Comparison of ENCODE assay signal across 1 cellular context in the genomic region with DNA sequence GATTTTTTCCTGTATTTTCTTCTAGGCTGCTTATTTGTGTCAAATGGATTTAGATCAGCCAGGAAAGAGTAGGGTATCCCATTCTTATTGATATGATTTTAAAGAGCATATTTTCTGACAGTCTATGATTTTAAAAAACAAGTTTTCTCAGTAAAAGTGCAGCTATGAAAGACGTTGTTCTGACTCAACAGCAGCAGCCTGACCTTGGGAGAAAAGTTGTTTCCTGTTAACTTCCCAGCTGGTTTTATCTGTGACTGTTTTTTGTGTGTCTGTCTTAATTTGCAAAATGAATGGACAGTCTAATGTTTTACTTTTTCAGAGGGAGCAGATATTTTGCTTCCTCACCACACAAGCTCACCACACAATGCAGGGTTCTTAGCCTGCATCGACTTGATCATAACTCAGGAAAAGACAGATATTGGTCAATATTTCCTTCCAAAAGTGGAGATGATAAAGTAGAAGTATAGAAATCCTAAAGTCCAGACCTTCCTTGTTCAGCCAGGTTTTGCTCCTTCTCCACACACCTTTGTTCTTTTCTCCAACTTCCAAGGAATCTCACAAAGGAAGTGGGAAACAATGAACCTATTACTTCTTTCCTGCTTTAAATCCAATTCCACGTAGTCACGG.
TF ChIP-seq lines count a peak whose summit lies in the region.

No MANE protein-coding gene starts in this region.

TF ChIP-seq in K562, 482 proteins besides CTCF, POLR2A, EP300 and RAD21 (continued from another document):
- TF ChIP-seq, protein P1, sequence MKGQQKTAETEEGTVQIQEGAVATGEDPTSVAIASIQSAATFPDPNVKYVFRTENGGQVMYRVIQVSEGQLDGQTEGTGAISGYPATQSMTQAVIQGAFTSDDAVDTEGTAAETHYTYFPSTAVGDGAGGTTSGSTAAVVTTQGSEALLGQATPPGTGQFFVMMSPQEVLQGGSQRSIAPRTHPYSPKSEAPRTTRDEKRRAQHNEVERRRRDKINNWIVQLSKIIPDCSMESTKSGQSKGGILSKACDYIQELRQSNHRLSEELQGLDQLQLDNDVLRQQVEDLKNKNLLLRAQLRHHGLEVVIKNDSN (CRISPR knock-in tag; IDR thresholded peaks at IDR 0.05), result no peak
- no peak for TF ChIP-seq ILF3 (IDR thresholded peaks at IDR 0.05; ENCODE audit: borderline replicate concordance)
- TF ChIP-seq CBFA2T3 (IDR thresholded peaks at IDR 0.05), result no peak
- no peak for TF ChIP-seq SMC3 (conservative IDR thresholded peaks at IDR 0.05; ENCODE audit: insufficient read depth, low read depth, low read length)
- TF ChIP-seq CBX5 (IDR thresholded peaks at IDR 0.05; ENCODE audit: borderline replicate concordance, low read depth), result no peak
- TF ChIP-seq ESRRA (IDR thresholded peaks at IDR 0.05; ENCODE audit: borderline replicate concordance, low read depth), result peak; percentile 69
- TF ChIP-seq, protein P2, sequence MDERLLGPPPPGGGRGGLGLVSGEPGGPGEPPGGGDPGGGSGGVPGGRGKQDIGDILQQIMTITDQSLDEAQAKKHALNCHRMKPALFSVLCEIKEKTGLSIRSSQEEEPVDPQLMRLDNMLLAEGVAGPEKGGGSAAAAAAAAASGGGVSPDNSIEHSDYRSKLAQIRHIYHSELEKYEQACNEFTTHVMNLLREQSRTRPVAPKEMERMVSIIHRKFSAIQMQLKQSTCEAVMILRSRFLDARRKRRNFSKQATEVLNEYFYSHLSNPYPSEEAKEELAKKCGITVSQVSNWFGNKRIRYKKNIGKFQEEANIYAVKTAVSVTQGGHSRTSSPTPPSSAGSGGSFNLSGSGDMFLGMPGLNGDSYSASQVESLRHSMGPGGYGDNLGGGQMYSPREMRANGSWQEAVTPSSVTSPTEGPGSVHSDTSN (CRISPR knock-in tag; IDR thresholded peaks at IDR 0.05; ENCODE audit: low read depth), result no peak
- TF ChIP-seq, protein P2 (tag; conservative IDR thresholded peaks at IDR 0.05; ENCODE audit: low read depth), result 0 out of 2 replicates have a peak, but pooled peaks have one; percentile 23
- TF ChIP-seq JUND (IDR thresholded peaks at IDR 0.05; ENCODE audit: borderline replicate concordance, low read depth, low read length), result no peak
- 0 out of 3 replicates have a peak, but pooled peaks have one; percentile 36 for TF ChIP-seq JUND (tag; IDR thresholded peaks at IDR 0.05; ENCODE audit: borderline replicate concordance, low read depth, low read length)
- TF ChIP-seq TRIM28 (IDR thresholded peaks at IDR 0.05), result 0 out of 2 replicates have a peak, but pooled peaks have one; percentile 40
- TF ChIP-seq FOXK2 (conservative IDR thresholded peaks at IDR 0.05 in 1 of 2, IDR thresholded peaks at IDR 0.05 in 1 of 2; ENCODE audit: low read depth in 2 of 2), result no peak
- no peak for TF ChIP-seq WHSC1 (IDR thresholded peaks at IDR 0.05; ENCODE audit: low read length)
- 0 out of 2 replicates have a peak, but pooled peaks have one; percentile 8 for TF ChIP-seq DPF2 (IDR thresholded peaks at IDR 0.05)
- TF ChIP-seq ZNF140 (CRISPR knock-in tag; IDR thresholded peaks at IDR 0.05), result no peak
- TF ChIP-seq, protein P3, sequence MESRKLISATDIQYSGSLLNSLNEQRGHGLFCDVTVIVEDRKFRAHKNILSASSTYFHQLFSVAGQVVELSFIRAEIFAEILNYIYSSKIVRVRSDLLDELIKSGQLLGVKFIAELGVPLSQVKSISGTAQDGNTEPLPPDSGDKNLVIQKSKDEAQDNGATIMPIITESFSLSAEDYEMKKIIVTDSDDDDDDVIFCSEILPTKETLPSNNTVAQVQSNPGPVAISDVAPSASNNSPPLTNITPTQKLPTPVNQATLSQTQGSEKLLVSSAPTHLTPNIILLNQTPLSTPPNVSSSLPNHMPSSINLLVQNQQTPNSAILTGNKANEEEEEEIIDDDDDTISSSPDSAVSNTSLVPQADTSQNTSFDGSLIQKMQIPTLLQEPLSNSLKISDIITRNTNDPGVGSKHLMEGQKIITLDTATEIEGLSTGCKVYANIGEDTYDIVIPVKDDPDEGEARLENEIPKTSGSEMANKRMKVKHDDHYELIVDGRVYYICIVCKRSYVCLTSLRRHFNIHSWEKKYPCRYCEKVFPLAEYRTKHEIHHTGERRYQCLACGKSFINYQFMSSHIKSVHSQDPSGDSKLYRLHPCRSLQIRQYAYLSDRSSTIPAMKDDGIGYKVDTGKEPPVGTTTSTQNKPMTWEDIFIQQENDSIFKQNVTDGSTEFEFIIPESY (CRISPR knock-in tag; IDR thresholded peaks at IDR 0.05), result 0 out of 2 replicates have a peak, but pooled peaks have one; percentile 0
- TF ChIP-seq ZNF444 (CRISPR knock-in tag; IDR thresholded peaks at IDR 0.05), result no peak
- no peak for TF ChIP-seq ZNF316 (IDR thresholded peaks at IDR 0.05)
- TF ChIP-seq, protein P4, sequence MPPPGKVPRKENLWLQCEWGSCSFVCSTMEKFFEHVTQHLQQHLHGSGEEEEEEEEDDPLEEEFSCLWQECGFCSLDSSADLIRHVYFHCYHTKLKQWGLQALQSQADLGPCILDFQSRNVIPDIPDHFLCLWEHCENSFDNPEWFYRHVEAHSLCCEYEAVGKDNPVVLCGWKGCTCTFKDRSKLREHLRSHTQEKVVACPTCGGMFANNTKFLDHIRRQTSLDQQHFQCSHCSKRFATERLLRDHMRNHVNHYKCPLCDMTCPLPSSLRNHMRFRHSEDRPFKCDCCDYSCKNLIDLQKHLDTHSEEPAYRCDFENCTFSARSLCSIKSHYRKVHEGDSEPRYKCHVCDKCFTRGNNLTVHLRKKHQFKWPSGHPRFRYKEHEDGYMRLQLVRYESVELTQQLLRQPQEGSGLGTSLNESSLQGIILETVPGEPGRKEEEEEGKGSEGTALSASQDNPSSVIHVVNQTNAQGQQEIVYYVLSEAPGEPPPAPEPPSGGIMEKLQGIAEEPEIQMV (tag; conservative IDR thresholded peaks at IDR 0.05; ENCODE audit: low read depth), result no peak
- TF ChIP-seq RHOXF2B (CRISPR knock-in tag; conservative IDR thresholded peaks at IDR 0.05), result no peak
- TF ChIP-seq, protein P5, sequence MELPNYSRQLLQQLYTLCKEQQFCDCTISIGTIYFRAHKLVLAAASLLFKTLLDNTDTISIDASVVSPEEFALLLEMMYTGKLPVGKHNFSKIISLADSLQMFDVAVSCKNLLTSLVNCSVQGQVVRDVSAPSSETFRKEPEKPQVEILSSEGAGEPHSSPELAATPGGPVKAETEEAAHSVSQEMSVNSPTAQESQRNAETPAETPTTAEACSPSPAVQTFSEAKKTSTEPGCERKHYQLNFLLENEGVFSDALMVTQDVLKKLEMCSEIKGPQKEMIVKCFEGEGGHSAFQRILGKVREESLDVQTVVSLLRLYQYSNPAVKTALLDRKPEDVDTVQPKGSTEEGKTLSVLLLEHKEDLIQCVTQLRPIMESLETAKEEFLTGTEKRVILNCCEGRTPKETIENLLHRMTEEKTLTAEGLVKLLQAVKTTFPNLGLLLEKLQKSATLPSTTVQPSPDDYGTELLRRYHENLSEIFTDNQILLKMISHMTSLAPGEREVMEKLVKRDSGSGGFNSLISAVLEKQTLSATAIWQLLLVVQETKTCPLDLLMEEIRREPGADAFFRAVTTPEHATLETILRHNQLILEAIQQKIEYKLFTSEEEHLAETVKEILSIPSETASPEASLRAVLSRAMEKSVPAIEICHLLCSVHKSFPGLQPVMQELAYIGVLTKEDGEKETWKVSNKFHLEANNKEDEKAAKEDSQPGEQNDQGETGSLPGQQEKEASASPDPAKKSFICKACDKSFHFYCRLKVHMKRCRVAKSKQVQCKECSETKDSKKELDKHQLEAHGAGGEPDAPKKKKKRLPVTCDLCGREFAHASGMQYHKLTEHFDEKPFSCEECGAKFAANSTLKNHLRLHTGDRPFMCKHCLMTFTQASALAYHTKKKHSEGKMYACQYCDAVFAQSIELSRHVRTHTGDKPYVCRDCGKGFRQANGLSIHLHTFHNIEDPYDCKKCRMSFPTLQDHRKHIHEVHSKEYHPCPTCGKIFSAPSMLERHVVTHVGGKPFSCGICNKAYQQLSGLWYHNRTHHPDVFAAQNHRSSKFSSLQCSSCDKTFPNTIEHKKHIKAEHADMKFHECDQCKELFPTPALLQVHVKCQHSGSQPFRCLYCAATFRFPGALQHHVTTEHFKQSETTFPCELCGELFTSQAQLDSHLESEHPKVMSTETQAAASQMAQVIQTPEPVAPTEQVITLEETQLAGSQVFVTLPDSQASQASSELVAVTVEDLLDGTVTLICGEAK (IDR thresholded peaks at IDR 0.05), result no peak
- TF ChIP-seq, protein P5 (CRISPR knock-in tag; IDR thresholded peaks at IDR 0.05), result no peak
- no peak for TF ChIP-seq SMARCA4 (IDR thresholded peaks at IDR 0.05)
- TF ChIP-seq DNMT1 (IDR thresholded peaks at IDR 0.05), result 0 out of 2 replicates have a peak, but pooled peaks have one; percentile 79
- TF ChIP-seq, protein P6, sequence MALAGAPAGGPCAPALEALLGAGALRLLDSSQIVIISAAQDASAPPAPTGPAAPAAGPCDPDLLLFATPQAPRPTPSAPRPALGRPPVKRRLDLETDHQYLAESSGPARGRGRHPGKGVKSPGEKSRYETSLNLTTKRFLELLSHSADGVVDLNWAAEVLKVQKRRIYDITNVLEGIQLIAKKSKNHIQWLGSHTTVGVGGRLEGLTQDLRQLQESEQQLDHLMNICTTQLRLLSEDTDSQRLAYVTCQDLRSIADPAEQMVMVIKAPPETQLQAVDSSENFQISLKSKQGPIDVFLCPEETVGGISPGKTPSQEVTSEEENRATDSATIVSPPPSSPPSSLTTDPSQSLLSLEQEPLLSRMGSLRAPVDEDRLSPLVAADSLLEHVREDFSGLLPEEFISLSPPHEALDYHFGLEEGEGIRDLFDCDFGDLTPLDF (CRISPR knock-in tag; IDR thresholded peaks at IDR 0.05), result no peak
TF ChIP-seq in K562: peak in this region for 22.
